ENCODE assay signal across 20 cellular contexts in genomic region chr5:108141676-108142075, GRCh38.
DNase-seq lines count a peak whose midpoint lies in the region; ATAC-seq, FAIRE-seq and TF ChIP-seq lines count a peak whose summit lies in the region.
"Had no signal": no experiment of that assay in that cellular context is flagged by ENCODE, and none has a peak within 500 bp of the region (broad histone marks: within the 10 kb centered on the region; RNA-seq: fewer than 3 reads in every experiment).

No MANE protein-coding gene starts in this region.

- H3K27me3 ChIP-seq in astrocyte (ENCODE audit: insufficient read depth, low read length) = no peaks in the 10 kb centered on the region
- no peaks in the 10 kb centered on the region for H3K27me3 ChIP-seq in smooth muscle cell (ENCODE audit: low read depth)
- no peaks in the 10 kb centered on the region for H3K27me3 ChIP-seq in spleen (replicated peaks in 1 of 7)
- H3K27me3 ChIP-seq in SJCRH30 = no peaks in the 10 kb centered on the region
- H3K27me3 ChIP-seq: gastrocnemius medialis had no signal

- FAIRE-seq in astrocyte (lab: Jason Lieb, UNC) = no peak
- FAIRE-seq: A549, RCC 7860 had no signal

- no peak overlapping the region for H3K9ac ChIP-seq in astrocyte (ENCODE audit: low read length)
- H3K9ac ChIP-seq in smooth muscle cell (ENCODE audit: low read depth) = no peak overlapping the region
- H3K9ac ChIP-seq: parathyroid adenoma had no signal

- 39% methylated on average over 2 of the region's 2 CpGs for WGBS in smooth muscle cell (ENCODE audit: low lambda C conversion rate)
- WGBS in spleen, 5 donors = 81 to 94% (median 87%) methylated on average over 2 of the region's 2 CpGs

- intact Hi-C loops in spleen (cut with DNase I; ENCODE audit: low total_unique reads) (no loop called here), CD14-positive monocyte (cut with micrococcal nuclease) (no loop called here)

- H2AFZ ChIP-seq in astrocyte (ENCODE audit: low read depth, low read length) = no peak overlapping the region
- H2AFZ ChIP-seq in smooth muscle cell (ENCODE audit: low read depth) = no peak overlapping the region
- H2AFZ ChIP-seq: parathyroid adenoma had no signal

- H3K36me3 ChIP-seq in astrocyte (ENCODE audit: insufficient read depth, low read length) = no peaks in the 10 kb centered on the region
- no peaks in the 10 kb centered on the region for H3K36me3 ChIP-seq in smooth muscle cell (ENCODE audit: low read depth)
- no peaks in the 10 kb centered on the region for H3K36me3 ChIP-seq in spleen
- H3K36me3 ChIP-seq in SJCRH30 = no peaks in the 10 kb centered on the region
- H3K36me3 ChIP-seq: gastrocnemius medialis had no signal

- no peak overlapping the region for H3K4me2 ChIP-seq in astrocyte (ENCODE audit: low read length)
- no peak overlapping the region for H3K4me2 ChIP-seq in smooth muscle cell
- H3K4me2 ChIP-seq: A549 had no signal

- TF ChIP-seq CTCF in astrocyte (IDR thresholded peaks at IDR 0.05; ENCODE audit: insufficient read depth, low read depth, low read length) (no peak), smooth muscle cell (IDR thresholded peaks at IDR 0.05; ENCODE audit: borderline replicate concordance, insufficient read depth, poor library complexity, severe bottlenecking) (no peak), spleen (IDR thresholded peaks at IDR 0.05 in 8 of 11, conservative IDR thresholded peaks at IDR 0.05 in 3 of 11) (no peak), CD14-positive monocyte (IDR thresholded peaks at IDR 0.05) (no peak)

- peaks cover 5% of the 10 kb centered on the region for H3K4me1 Mint-ChIP-seq in activated T-cell treated with anti-CD3 and anti-CD28 coated beads, Interleukin-2, amount 50 U/mL, for 72 hours (ENCODE audit: low read depth)
- peaks cover 3% of the 10 kb centered on the region for H3K4me1 Mint-ChIP-seq in activated T-cell treated with anti-CD3 and anti-CD28 coated beads, Interleukin-2, amount 50 U/mL, for 24 hours (ENCODE audit: low read depth)
- peaks cover 25% of the 10 kb centered on the region for H3K4me1 Mint-ChIP-seq in astrocyte (ENCODE audit: low read depth, unreplicated experiment)
- H3K4me1 Mint-ChIP-seq in CD14-positive monocyte = peaks cover 15% of the 10 kb centered on the region

- H3F3A ChIP-seq in smooth muscle cell (ENCODE audit: low read depth) = no peaks in the 10 kb centered on the region

- H4K20me1 ChIP-seq in astrocyte (ENCODE audit: insufficient read depth, low read length) (no peaks in the 10 kb centered on the region), smooth muscle cell (ENCODE audit: low read depth) (no peaks in the 10 kb centered on the region)

- H3K9me3 ChIP-seq in astrocyte (ENCODE audit: insufficient read depth, low read depth, low read length) (no peaks in the 10 kb centered on the region), smooth muscle cell (replicated peaks; ENCODE audit: low read depth) (no peaks in the 10 kb centered on the region), spleen (no peaks in the 10 kb centered on the region), SJCRH30 (replicated peaks) (no peaks in the 10 kb centered on the region)
- H3K9me3 ChIP-seq: A549, gastrocnemius medialis had no signal

- H3K4me3 ChIP-seq in astrocyte (ENCODE audit: insufficient read depth, low read depth, low read length) = no peak overlapping the region
- no peak overlapping the region for H3K4me3 ChIP-seq in smooth muscle cell
- H3K4me3 ChIP-seq in spleen = no peak overlapping the region
- H3K4me3 ChIP-seq in SJCRH30 = no peak overlapping the region
- H3K4me3 ChIP-seq: A549, coronary artery, gastrocnemius medialis had no signal

- H3K27me3 Mint-ChIP-seq in activated T-cell treated with anti-CD3 and anti-CD28 coated beads, Interleukin-2, amount 50 U/mL, for 72 hours (ENCODE audit: low read depth) = no peaks in the 10 kb centered on the region
- H3K27me3 Mint-ChIP-seq in activated T-cell treated with anti-CD3 and anti-CD28 coated beads, Interleukin-2, amount 50 U/mL, for 24 hours = no peaks in the 10 kb centered on the region
- no peaks in the 10 kb centered on the region for H3K27me3 Mint-ChIP-seq in astrocyte (ENCODE audit: low read depth, unreplicated experiment)
- no peaks in the 10 kb centered on the region for H3K27me3 Mint-ChIP-seq in CD14-positive monocyte (ENCODE audit: low read depth in 3 of 3)
- H3K27me3 Mint-ChIP-seq: activated CD4-positive, alpha-beta memory T cell treated with anti-CD3 and anti-CD28 coated beads, Interleukin-2, amount 10 ng/mL, durations not matched to agents 7 days and 5 days; CD4-positive, CD25-positive, alpha-beta regulatory T cell had no signal

- H3K27ac ChIP-seq in astrocyte (ENCODE audit: low read depth, low read length) (no peak overlapping the region), smooth muscle cell (ENCODE audit: low read depth) (peak overlapping the region; percentile 13), spleen (no peak overlapping the region), SJCRH30 (no peak overlapping the region)
- H3K27ac ChIP-seq: A549, coronary artery, gastrocnemius medialis, parathyroid adenoma had no signal

- peaks cover 4% of the 10 kb centered on the region for H3K4me1 ChIP-seq in astrocyte (ENCODE audit: insufficient read depth, low read length)
- peaks cover 12% of the 10 kb centered on the region for H3K4me1 ChIP-seq in smooth muscle cell (ENCODE audit: low read depth)
- peaks cover 0 to 13% (median 0%) of the 10 kb centered on the region in 6 donors for H3K4me1 ChIP-seq in spleen
- no peaks in the 10 kb centered on the region for H3K4me1 ChIP-seq in SJCRH30
- H3K4me1 ChIP-seq: gastrocnemius medialis had no signal

- no peaks in the 10 kb centered on the region for H3K36me3 Mint-ChIP-seq in activated T-cell treated with anti-CD3 and anti-CD28 coated beads, Interleukin-2, amount 50 U/mL, for 72 hours (ENCODE audit: insufficient read depth in 2 of 2)
- H3K36me3 Mint-ChIP-seq in activated T-cell treated with anti-CD3 and anti-CD28 coated beads, Interleukin-2, amount 50 U/mL, for 24 hours (ENCODE audit: low read depth) = peaks cover 5% of the 10 kb centered on the region
- peaks cover 5% of the 10 kb centered on the region for H3K36me3 Mint-ChIP-seq in astrocyte (ENCODE audit: low read depth, unreplicated experiment)
- H3K36me3 Mint-ChIP-seq in CD14-positive monocyte = peaks cover 0 to 3% of the 10 kb centered on the region in 2 donors

- H3K4me3 Mint-ChIP-seq in activated T-cell treated with anti-CD3 and anti-CD28 coated beads, Interleukin-2, amount 50 U/mL, for 72 hours = no peak overlapping the region
- no peak overlapping the region for H3K4me3 Mint-ChIP-seq in activated T-cell treated with anti-CD3 and anti-CD28 coated beads, Interleukin-2, amount 50 U/mL, for 24 hours
- H3K4me3 Mint-ChIP-seq in astrocyte (ENCODE audit: unreplicated experiment) = no peak overlapping the region
- H3K4me3 Mint-ChIP-seq in CD14-positive monocyte = no peak overlapping the region
- H3K4me3 Mint-ChIP-seq: activated CD4-positive, alpha-beta memory T cell treated with anti-CD3 and anti-CD28 coated beads, Interleukin-2, amount 10 ng/mL, durations not matched to agents 7 days and 5 days; CD4-positive, CD25-positive, alpha-beta regulatory T cell had no signal

- no peak overlapping the region for H3K27ac Mint-ChIP-seq in activated T-cell treated with anti-CD3 and anti-CD28 coated beads, Interleukin-2, amount 50 U/mL, for 72 hours
- H3K27ac Mint-ChIP-seq in activated T-cell treated with anti-CD3 and anti-CD28 coated beads, Interleukin-2, amount 50 U/mL, for 24 hours = no peak overlapping the region
- H3K27ac Mint-ChIP-seq in astrocyte (ENCODE audit: unreplicated experiment) (no peak overlapping the region), CD14-positive monocyte (no peak overlapping the region)
- H3K27ac Mint-ChIP-seq: activated CD4-positive, alpha-beta memory T cell treated with anti-CD3 and anti-CD28 coated beads, Interleukin-2, amount 10 ng/mL, durations not matched to agents 7 days and 5 days; CD4-positive, CD25-positive, alpha-beta regulatory T cell had no signal

- H3K79me2 ChIP-seq in astrocyte (ENCODE audit: insufficient read depth, low read length) = no peaks in the 10 kb centered on the region
- no peaks in the 10 kb centered on the region for H3K79me2 ChIP-seq in smooth muscle cell (ENCODE audit: low read depth)
- H3K79me2 ChIP-seq: parathyroid adenoma had no signal

- no peak for DNase-seq in activated T-cell treated with anti-CD3 and anti-CD28 coated beads, Interleukin-2, amount 50 U/mL, for 72 hours
- no peak for DNase-seq in activated T-cell treated with anti-CD3 and anti-CD28 coated beads, Interleukin-2, amount 50 U/mL, for 24 hours
- DNase-seq in astrocyte (ENCODE audit: low read depth) = peak; percentile 47
- no peak for DNase-seq in smooth muscle cell (lab: John Stamatoyannopoulos, UW; ENCODE audit: unreplicated experiment)
- DNase-seq in spleen = no peak
- DNase-seq in CD14-positive monocyte (ENCODE audit: low spot score) = no peak
- no peak for DNase-seq in SJCRH30
- DNase-seq: activated CD4-positive, alpha-beta memory T cell treated with anti-CD3 and anti-CD28 coated beads, Interleukin-2, amount 10 ng/mL, durations not matched to agents 7 days and 5 days; aorta; CD4-positive, CD25-positive, alpha-beta regulatory T cell; DMS79 treated with DMSO at 0.1 percent for 48 hours; gastrocnemius medialis; NCI-H748 treated with DMSO at 0.1 percent for 48 hours; stimulated activated naive CD4-positive, alpha-beta T cell had no signal

- ATAC-seq in activated T-cell treated with anti-CD3 and anti-CD28 coated beads, Interleukin-2, amount 50 U/mL, for 72 hours (replicated peaks in 1 of 2) = peak; percentile 55 to 67
- peak; percentile 74 for ATAC-seq in HG02798 (IDR thresholded peaks at IDR 0.05; ENCODE audit: poor library complexity, unreplicated experiment)
- ATAC-seq: A549, gastrocnemius medialis, HCT116 had no signal

- H3K9me3 Mint-ChIP-seq in activated T-cell treated with anti-CD3 and anti-CD28 coated beads, Interleukin-2, amount 50 U/mL, for 72 hours = no peaks in the 10 kb centered on the region
- H3K9me3 Mint-ChIP-seq in activated T-cell treated with anti-CD3 and anti-CD28 coated beads, Interleukin-2, amount 50 U/mL, for 24 hours = no peaks in the 10 kb centered on the region
- no peaks in the 10 kb centered on the region for H3K9me3 Mint-ChIP-seq in astrocyte (ENCODE audit: unreplicated experiment)
- H3K9me3 Mint-ChIP-seq in CD14-positive monocyte = no peaks in the 10 kb centered on the region
- H3K9me3 Mint-ChIP-seq: activated CD4-positive, alpha-beta memory T cell treated with anti-CD3 and anti-CD28 coated beads, Interleukin-2, amount 10 ng/mL, durations not matched to agents 7 days and 5 days; CD4-positive, CD25-positive, alpha-beta regulatory T cell had no signal

- no peak for TF ChIP-seq POLR2A in spleen (IDR thresholded peaks at IDR 0.05)
